24 cellular contexts compared by ENCODE assay signal in the genomic region with DNA sequence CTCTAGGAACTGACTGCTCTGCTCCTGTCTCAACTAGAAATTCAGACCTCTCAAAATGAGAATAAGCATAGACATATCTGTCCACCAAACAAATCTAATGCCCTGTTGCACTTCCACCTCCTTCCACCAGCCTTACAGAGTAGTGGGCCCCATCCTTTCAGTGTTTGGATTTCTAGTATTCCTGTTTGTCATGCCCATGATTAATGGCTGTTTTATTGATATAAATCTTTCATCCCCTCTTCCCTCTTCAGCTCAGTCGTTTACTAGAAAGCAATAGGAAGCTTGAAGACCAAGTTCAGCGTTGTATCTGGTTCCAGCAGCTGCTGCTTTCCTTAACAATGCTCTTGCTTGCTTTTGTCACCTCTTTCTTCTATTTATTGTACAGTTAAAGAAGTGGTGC.
"Had no signal": no experiment of that assay in that cellular context is flagged by ENCODE, and none has a peak within 500 bp of the region (broad histone marks: within the 10 kb centered on the region; RNA-seq: fewer than 3 reads in every experiment).

No MANE protein-coding gene starts in this region.

- H3K4me1 Mint-ChIP-seq: activated CD4-positive, alpha-beta memory T cell treated with anti-CD3 and anti-CD28 coated beads, Interleukin-2, amount 10 ng/mL, durations not matched to agents 7 days and 5 days; activated CD4-positive, alpha-beta T cell treated with anti-CD3 and anti-CD28 coated beads for 36 hours; activated naive CD4-positive, alpha-beta T cell treated with anti-CD3 and anti-CD28 coated beads, Interleukin-2, amount 10 ng/mL, durations not matched to agents 7 days and 5 days; activated T-helper 17 cell treated with anti-CD3 and anti-CD28 coated beads, Interleukin-2, amount 50 U/mL, for 72 hours had no signal

- H3K27ac Mint-ChIP-seq: activated CD4-positive, alpha-beta memory T cell treated with anti-CD3 and anti-CD28 coated beads, Interleukin-2, amount 10 ng/mL, durations not matched to agents 7 days and 5 days; activated CD4-positive, alpha-beta T cell treated with anti-CD3 and anti-CD28 coated beads for 36 hours; activated naive CD4-positive, alpha-beta T cell treated with anti-CD3 and anti-CD28 coated beads, Interleukin-2, amount 10 ng/mL, durations not matched to agents 7 days and 5 days; activated naive CD8-positive, alpha-beta T cell treated with anti-CD3 and anti-CD28 coated beads for 36 hours; activated T-helper 17 cell treated with anti-CD3 and anti-CD28 coated beads, Interleukin-2, amount 50 U/mL, for 72 hours had no signal

- H3K27me3 Mint-ChIP-seq: activated CD4-positive, alpha-beta memory T cell treated with anti-CD3 and anti-CD28 coated beads, Interleukin-2, amount 10 ng/mL, durations not matched to agents 7 days and 5 days; activated CD4-positive, alpha-beta T cell treated with anti-CD3 and anti-CD28 coated beads for 36 hours; activated naive CD4-positive, alpha-beta T cell treated with anti-CD3 and anti-CD28 coated beads, Interleukin-2, amount 10 ng/mL, durations not matched to agents 7 days and 5 days; activated naive CD8-positive, alpha-beta T cell treated with anti-CD3 and anti-CD28 coated beads for 36 hours; activated T-helper 17 cell treated with anti-CD3 and anti-CD28 coated beads, Interleukin-2, amount 50 U/mL, for 72 hours had no signal

- H3K4me1 ChIP-seq: body of pancreas had no signal

- DNase-seq: activated CD4-positive, alpha-beta memory T cell treated with anti-CD3 and anti-CD28 coated beads, Interleukin-2, amount 10 ng/mL, durations not matched to agents 7 days and 5 days; activated CD4-positive, alpha-beta T cell treated with anti-CD3 and anti-CD28 coated beads for 36 hours; activated CD4-positive, alpha-beta T cell treated with anti-CD3 and anti-CD28 coated beads, Interleukin-2, amount 50 U/mL, for 1 hour; activated gamma-delta T cell treated with Interleukin-2 at 50 U/mL for 16 hours; activated naive CD4-positive, alpha-beta T cell treated with anti-CD3 and anti-CD28 coated beads, Interleukin-2, amount 10 ng/mL, durations not matched to agents 7 days and 5 days; activated naive CD8-positive, alpha-beta T cell treated with anti-CD3 and anti-CD28 coated beads for 36 hours; activated T-cell treated with anti-CD3 and anti-CD28 coated beads for 4 hours; activated T-cell treated with anti-CD3 and anti-CD28 coated beads, Interleukin-2, amount 50 U/mL, for 48 hours; aorta; body of pancreas; central memory CD4-positive, alpha-beta T cell; Kasumi-1; NCI-H1048; NCI-H146; NCI-H187 treated with DMSO at 0.1 percent for 48 hours; NCI-H2171; NCI-H2227 treated with DMSO at 0.1 percent for 48 hours; NCI-H526; NCI-H82; SIG-M5; T-helper 1 cell had no signal

- H3K9me3 Mint-ChIP-seq: activated CD4-positive, alpha-beta memory T cell treated with anti-CD3 and anti-CD28 coated beads, Interleukin-2, amount 10 ng/mL, durations not matched to agents 7 days and 5 days; activated naive CD4-positive, alpha-beta T cell treated with anti-CD3 and anti-CD28 coated beads, Interleukin-2, amount 10 ng/mL, durations not matched to agents 7 days and 5 days; activated naive CD8-positive, alpha-beta T cell treated with anti-CD3 and anti-CD28 coated beads for 36 hours; activated T-helper 17 cell treated with anti-CD3 and anti-CD28 coated beads, Interleukin-2, amount 50 U/mL, for 72 hours had no signal

- H3K4me3 Mint-ChIP-seq: activated CD4-positive, alpha-beta memory T cell treated with anti-CD3 and anti-CD28 coated beads, Interleukin-2, amount 10 ng/mL, durations not matched to agents 7 days and 5 days; activated CD4-positive, alpha-beta T cell treated with anti-CD3 and anti-CD28 coated beads for 36 hours; activated naive CD4-positive, alpha-beta T cell treated with anti-CD3 and anti-CD28 coated beads, Interleukin-2, amount 10 ng/mL, durations not matched to agents 7 days and 5 days; activated naive CD8-positive, alpha-beta T cell treated with anti-CD3 and anti-CD28 coated beads for 36 hours; activated T-helper 17 cell treated with anti-CD3 and anti-CD28 coated beads, Interleukin-2, amount 50 U/mL, for 72 hours had no signal

- H3K27me3 ChIP-seq: body of pancreas had no signal

- H3K9me3 ChIP-seq: body of pancreas had no signal

- ATAC-seq: activated CD4-positive, alpha-beta T cell treated with anti-CD3 and anti-CD28 coated beads for 36 hours; activated T-helper 17 cell treated with anti-CD3 and anti-CD28 coated beads, Interleukin-2, amount 50 U/mL, for 72 hours; body of pancreas had no signal

- H3K4me3 ChIP-seq: body of pancreas, SK-N-MC had no signal

- H3K27ac ChIP-seq: body of pancreas, SK-N-MC, VCaP had no signal
